Comparison of ENCODE assay signal across 8 cellular contexts in genomic region chr12:110585231-110585799, GRCh38. TPM values are rescaled to one million over a fixed set of nuclear protein-coding genes. Genes with fewer than 3 reads are reported as not detected.
DNase-seq lines count a peak whose midpoint lies in the region; ATAC-seq and TF ChIP-seq lines count a peak whose summit lies in the region.

No MANE protein-coding gene starts in this region.

- TF ChIP-seq CTCF in HFFc6 (IDR thresholded peaks at IDR 0.05): no peak
- TF ChIP-seq CTCF in fibroblast of lung (conservative IDR thresholded peaks at IDR 0.05 in 1 of 2, IDR thresholded peaks at IDR 0.05 in 1 of 2; ENCODE audit: low read depth in 1 of 2, low read length in 2 of 2): no peak

- H3K79me2 ChIP-seq in fibroblast of lung (ENCODE audit: control insufficient read depth, insufficient read depth, low read length): peaks cover 21% of the 10 kb centered on the region

- peak overlapping the region; percentile 51 for H3K4me3 Mint-ChIP-seq in HFFc6

- DNase-seq in HFFc6 (peak; percentile 10), fibroblast of lung (ENCODE audit: low read depth in 2 of 2) (peak; percentile 24 to 49), NCI-H2171 (lab: John Stamatoyannopoulos, UW) (no peak)
- peak; percentile 64 for DNase-seq in activated CD4-positive, alpha-beta T cell treated with anti-CD3 and anti-CD28 coated beads for 48 hours

- H2AFZ ChIP-seq in fibroblast of lung (ENCODE audit: low read length): no peak overlapping the region

- H3K27ac Mint-ChIP-seq in HFFc6: peak overlapping the region; percentile 38

- ATAC-seq in GM18520 (IDR thresholded peaks at IDR 0.05; ENCODE audit: unreplicated experiment): no peak
- ATAC-seq in GM21786 (IDR thresholded peaks at IDR 0.05; ENCODE audit: unreplicated experiment): no peak
- no peak for ATAC-seq in GM19467 (IDR thresholded peaks at IDR 0.05; ENCODE audit: unreplicated experiment)

- H3K4me1 ChIP-seq in fibroblast of lung (ENCODE audit: control insufficient read depth, extremely low read depth, insufficient read depth, low read length): peaks cover 2% of the 10 kb centered on the region
- peaks cover 31 to 47% (median 33%) of the 10 kb centered on the region in 3 donors for H3K4me1 ChIP-seq in skeletal muscle tissue (ENCODE audit: control insufficient read depth in 3 of 3, insufficient read depth in 3 of 3, low read length in 3 of 3)

- H3K27me3 Mint-ChIP-seq in HFFc6 (ENCODE audit: insufficient read depth): peaks cover 3% of the 10 kb centered on the region

- H4K20me1 ChIP-seq in fibroblast of lung (ENCODE audit: control insufficient read depth, extremely low read depth, insufficient read depth, low read length): no peaks in the 10 kb centered on the region

- H3K4me1 Mint-ChIP-seq in HFFc6 (ENCODE audit: low read depth): peaks cover 38% of the 10 kb centered on the region

- no peaks in the 10 kb centered on the region for H3K36me3 Mint-ChIP-seq in HFFc6 (ENCODE audit: low read depth)

- no peak overlapping the region for H3K4me3 ChIP-seq in fibroblast of lung (replicated peaks in 1 of 4; ENCODE audit: control extremely low read depth in 1 of 4, insufficient read depth in 1 of 4, low read depth in 3 of 4, low read length in 4 of 4)
- H3K4me3 ChIP-seq in skeletal muscle tissue (ENCODE audit: low read length in 3 of 3): peak overlapping the region; percentile 47 to 91 (median 49)

- H3K9me3 Mint-ChIP-seq in HFFc6: no peaks in the 10 kb centered on the region

- no peak overlapping the region for H3K27ac ChIP-seq in fibroblast of lung (ENCODE audit: insufficient read depth, low read length)
- H3K27ac ChIP-seq in skeletal muscle tissue (ENCODE audit: low read depth, low read length): peak overlapping the region; percentile 96

- no peaks in the 10 kb centered on the region for H3K27me3 ChIP-seq in fibroblast of lung (ENCODE audit: control insufficient read depth, insufficient read depth, low read length)
- H3K27me3 ChIP-seq in skeletal muscle tissue (ENCODE audit: control insufficient read depth in 3 of 3, insufficient read depth in 3 of 3, low read length in 3 of 3): no peaks in the 10 kb centered on the region

- H3K9ac ChIP-seq in fibroblast of lung (ENCODE audit: insufficient read depth, low read length): no peak overlapping the region
- peak overlapping the region; percentile 47 to 66 (median 58) for H3K9ac ChIP-seq in skeletal muscle tissue (ENCODE audit: low read depth in 1 of 3, low read length in 3 of 3)

- H3K36me3 ChIP-seq in fibroblast of lung (ENCODE audit: control insufficient read depth, insufficient read depth, low read length): no peaks in the 10 kb centered on the region
- H3K36me3 ChIP-seq in skeletal muscle tissue (ENCODE audit: control insufficient read depth in 3 of 3, insufficient read depth in 3 of 3, low read length in 3 of 3): peaks cover 0 to 3% (median 0%) of the 10 kb centered on the region in 3 donors

- no peak overlapping the region for H3K4me2 ChIP-seq in fibroblast of lung (ENCODE audit: extremely low read depth, insufficient read depth, low read length)

- H3K9me3 ChIP-seq in fibroblast of lung (ENCODE audit: control insufficient read depth, insufficient read depth, low read depth, low read length) (no peaks in the 10 kb centered on the region), skeletal muscle tissue (ENCODE audit: control insufficient read depth in 3 of 3, low read length in 3 of 3) (no peaks in the 10 kb centered on the region)

RNA-seq across cellular contexts. Expression of gene PPTC7, which starts 2.2 kb away (rescaled TPM):
- total RNA-seq in HFFc6 (2021; fragmentation: NEBNext Ultra II Directional; extraction: Animal tissue kit (Norgen Biotek cat#: 25700)): 10 to 100 TPM in 5 of 6 experiments, 1 to 10 TPM in 1; 8.9 to 13.6 (median 12.0) TPM
- 4.9 and 6.9 TPM in 2 replicates for total RNA-seq in fibroblast of lung
- 9.4 and 12.5 TPM in 2 replicates for polyA plus RNA-seq in fibroblast of lung
- 6.5 and 7.9 TPM in 2 replicates for polyA plus RNA-seq in fibroblast of lung (2012)
- polyA minus RNA-seq in fibroblast of lung (ENCODE audit: low replicate concordance): 4.2 and 13.4 TPM in 2 replicates
- total RNA-seq in skeletal muscle tissue: 6.3 TPM

RNA-seq across cellular contexts. Expression of gene TCTN1, which starts 28.6 kb away (rescaled TPM):
- total RNA-seq in HFFc6 (2021; fragmentation: NEBNext Ultra II Directional; extraction: Animal tissue kit (Norgen Biotek cat#: 25700)): 10 to 100 TPM; 24.2 to 30.3 (median 25.6) TPM
- total RNA-seq in fibroblast of lung (24.9 and 27.4 TPM in 2 replicates), skeletal muscle tissue (14.1 TPM)
- polyA plus RNA-seq in fibroblast of lung: 20.3 and 25.0 TPM in 2 replicates
- polyA plus RNA-seq in fibroblast of lung (2012): 20.8 and 24.8 TPM in 2 replicates
- polyA minus RNA-seq in fibroblast of lung (ENCODE audit: low replicate concordance): 10.3 and 29.6 TPM in 2 replicates

Comparison
In these comparisons a context has a peak if more than half of its experiments do, and no peak if none do; other contexts are left out.
1. H3K4me3 ChIP-seq: peak in skeletal muscle tissue (3 of 3); none in fibroblast of lung (0 of 4).